Comparison of ENCODE assay signal across 17 cellular contexts in genomic region chr5:174567506-174568141, GRCh38.
A peak's percentile ranks its signal among the peaks of the same experiment; 100 is the strongest.
DNase-seq lines count a peak whose midpoint lies in the region; ATAC-seq and TF ChIP-seq lines count a peak whose summit lies in the region.
"Had no signal": no experiment of that assay in that cellular context is flagged by ENCODE, and none has a peak within 500 bp of the region (broad histone marks: within the 10 kb centered on the region; RNA-seq: fewer than 3 reads in every experiment).

No MANE protein-coding gene starts in this region.

- H3K27ac ChIP-seq in IMR-90 (ENCODE audit: insufficient read depth, low read length) (no peak overlapping the region), RWPE2 (ENCODE audit: poor library complexity, severe bottlenecking) (peak overlapping the region; percentile 50), coronary artery (no peak overlapping the region), foreskin keratinocyte (peak overlapping the region; percentile 13), stomach (no peak overlapping the region)
- H3K27ac ChIP-seq: A549 had no signal

- intact Hi-C loops in IMR-90 (cut with micrococcal nuclease), result no loop called here
- intact Hi-C loops in natural killer cell (cut with micrococcal nuclease), result no loop called here
- intact Hi-C loops in stomach (cut with DNase I; ENCODE audit: low total_unique reads), result no loop called here

- H3K79me1 ChIP-seq in IMR-90 (ENCODE audit: low read depth in 1 of 2, low read length in 2 of 2), result no peaks in the 10 kb centered on the region

- H3K36me3 Mint-ChIP-seq in natural killer cell, result no peaks in the 10 kb centered on the region
- H3K36me3 Mint-ChIP-seq: CD14-positive monocyte; CD8-positive, alpha-beta T cell; IgD-negative memory B cell had no signal

- H2BK20ac ChIP-seq in IMR-90 (ENCODE audit: low read depth, low read length), result peak overlapping the region; percentile 8; the same call in 1 of the 2 replicates

- TF ChIP-seq RAD21 in IMR-90 (IDR thresholded peaks at IDR 0.05; ENCODE audit: low read length), result no peak

- H4K20me1 ChIP-seq in IMR-90 (ENCODE audit: insufficient read depth, low read length), result no peaks in the 10 kb centered on the region

- H3K4me2 ChIP-seq in IMR-90 (ENCODE audit: low read depth, low read length), result no peak overlapping the region
- H3K4me2 ChIP-seq: A549 had no signal

- no peak overlapping the region for H3K4me3 ChIP-seq in IMR-90 (ENCODE audit: insufficient read depth, low read depth, low read length)
- H3K4me3 ChIP-seq in RWPE2 (ENCODE audit: severe bottlenecking), result no peak overlapping the region
- no peak overlapping the region for H3K4me3 ChIP-seq in coronary artery
- no peak overlapping the region for H3K4me3 ChIP-seq in stomach
- H3K4me3 ChIP-seq: A549, HAP-1 had no signal

- H2AK5ac ChIP-seq in IMR-90 (ENCODE audit: low read depth, low read length), result no peak overlapping the region

- H3K4ac ChIP-seq in IMR-90 (ENCODE audit: low read depth, low read length), result no peak overlapping the region

- TF ChIP-seq EP300 in stomach (IDR thresholded peaks at IDR 0.05), result no peak

- no peaks in the 10 kb centered on the region for H3K36me3 ChIP-seq in IMR-90 (ENCODE audit: control insufficient read depth, insufficient read depth, low read length)
- H3K36me3 ChIP-seq in RWPE2 (ENCODE audit: low read depth), result no peaks in the 10 kb centered on the region
- no peaks in the 10 kb centered on the region for H3K36me3 ChIP-seq in stomach
- H3K36me3 ChIP-seq: HAP-1 had no signal

- 80% methylated on average over 1 of the region's 7 CpGs; no CpG with 5 or more reads in 1 of the 2 experiments for WGBS in IMR-90 (ENCODE audit: extremely low coverage in 2 of 2, insufficient read length in 1 of 2), 2 experiments
- 81 to 90% (median 84%) methylated on average over 7 of the region's 7 CpGs for WGBS in stomach, 5 donors

- H4K5ac ChIP-seq in IMR-90 (ENCODE audit: low read depth, low read length), result no peak overlapping the region

- no TSS peak for BruUV-seq in IMR-90 (replicated peaks; lab: Mats Ljungman, UMichigan)

- no peak overlapping the region for H3K9ac ChIP-seq in IMR-90 (ENCODE audit: low read depth, low read length)

- CTCF ChIA-PET in IMR-90 (lab: Yijun Ruan, JAX), result interaction anchor here (0.6 kb wide), 1 partner anchor 825 kb away, joined by 4 read pairs; no protein-coding TSS in a partner anchor

- H3K27me3 ChIP-seq in IMR-90 (ENCODE audit: control insufficient read depth, insufficient read depth, low read length) (no peaks in the 10 kb centered on the region), RWPE2 (ENCODE audit: insufficient read depth, poor library complexity, severe bottlenecking) (no peaks in the 10 kb centered on the region), foreskin keratinocyte (no peaks in the 10 kb centered on the region), stomach (no peaks in the 10 kb centered on the region)

- no peak overlapping the region for H3K14ac ChIP-seq in IMR-90 (replicated peaks; ENCODE audit: low read depth, low read length)

- DNase-seq in IMR-90, result no peak
- DNase-seq in RWPE2 (ENCODE audit: low spot score), result peak; percentile 85
- DNase-seq in coronary artery (ENCODE audit: low spot score), result peak; percentile 14
- peak; percentile 95 to 98 for DNase-seq in foreskin keratinocyte
- DNase-seq in natural killer cell, result no peak
- DNase-seq in stomach, result no peak
- DNase-seq in HUDEP-2 (lab: John Stamatoyannopoulos, UW; ENCODE audit: unreplicated experiment in 76 of 76), result no peak
- no peak for DNase-seq in KBM-7
- DNase-seq: CD8-positive, alpha-beta T cell; COR-L47; DMS153; DMS79 treated with DMSO at 0.1 percent for 48 hours; EL had no signal

- H3K9me3 ChIP-seq in IMR-90 (ENCODE audit: control insufficient read depth, insufficient read depth, low read length) (no peaks in the 10 kb centered on the region), RWPE2 (ENCODE audit: severe bottlenecking) (no peaks in the 10 kb centered on the region), stomach (no peaks in the 10 kb centered on the region)
- H3K9me3 ChIP-seq: A549, HAP-1 had no signal

- no peak overlapping the region for H2AK9ac ChIP-seq in IMR-90 (replicated peaks; ENCODE audit: low read depth, low read length, poor library complexity)

- no peak overlapping the region for H2BK15ac ChIP-seq in IMR-90 (ENCODE audit: low read depth, low read length)

- POLR2A ChIA-PET in IMR-90 (lab: Charles Lee; ENCODE audit: unreplicated experiment), result no interaction called here

- dilution Hi-C loops in IMR-90 (cut with HindIII; ENCODE audit: low sequenced_read_pairs, unreplicated experiment), result no loop called here

- H3K4me1 ChIP-seq in IMR-90 (ENCODE audit: control insufficient read depth, insufficient read depth, low read length), result peaks cover 10% of the 10 kb centered on the region
- peaks cover 19% of the 10 kb centered on the region for H3K4me1 ChIP-seq in RWPE2 (ENCODE audit: insufficient read depth, poor library complexity, severe bottlenecking)
- H3K4me1 ChIP-seq in foreskin keratinocyte, result peaks cover 25% of the 10 kb centered on the region
- H3K4me1 ChIP-seq in stomach, result peaks cover 0 to 10% (median 6%) of the 10 kb centered on the region in 4 donors
- H3K4me1 ChIP-seq: HAP-1 had no signal

- H2AFZ ChIP-seq in IMR-90 (replicated peaks; ENCODE audit: low read length, poor library complexity), result no peak overlapping the region

- H4K8ac ChIP-seq in IMR-90 (ENCODE audit: low read depth in 2 of 2, low read length in 2 of 2), result no peak overlapping the region

- no peak overlapping the region for H3K18ac ChIP-seq in IMR-90 (ENCODE audit: low read depth, low read length)

- H3K27ac Mint-ChIP-seq in natural killer cell, result no peak overlapping the region
- H3K27ac Mint-ChIP-seq: CD14-positive monocyte; CD8-positive, alpha-beta T cell; IgD-negative memory B cell had no signal

- H2BK120ac ChIP-seq in IMR-90 (ENCODE audit: low read depth, low read length), result no peak overlapping the region

- peaks cover 0 to 3% of the 10 kb centered on the region in 2 donors for H3K9me3 Mint-ChIP-seq in natural killer cell
- H3K9me3 Mint-ChIP-seq: CD14-positive monocyte had no signal

- TF ChIP-seq CTCF in IMR-90 (conservative IDR thresholded peaks at IDR 0.05; ENCODE audit: low read depth, low read length), result no peak
- no peak for TF ChIP-seq CTCF in RWPE2 (IDR thresholded peaks at IDR 0.05; ENCODE audit: poor library complexity, severe bottlenecking)
- TF ChIP-seq CTCF in coronary artery (IDR thresholded peaks at IDR 0.05), result no peak
- TF ChIP-seq CTCF in foreskin keratinocyte (conservative IDR thresholded peaks at IDR 0.05), result no peak
- no peak for TF ChIP-seq CTCF in natural killer cell (IDR thresholded peaks at IDR 0.05)
- no peak for TF ChIP-seq CTCF in stomach (IDR thresholded peaks at IDR 0.05)

- peak overlapping the region; percentile 34 for H4K91ac ChIP-seq in IMR-90 (ENCODE audit: insufficient read depth, low read depth, low read length)

- no peak overlapping the region for H3K23ac ChIP-seq in IMR-90 (ENCODE audit: low read depth, low read length)

- peaks cover 2% of the 10 kb centered on the region for H3K9me1 ChIP-seq in IMR-90 (ENCODE audit: insufficient read depth, low read length)

- H3K56ac ChIP-seq in IMR-90 (ENCODE audit: extremely low read depth, insufficient read depth, low read length), result no peak overlapping the region

- H3K4me3 Mint-ChIP-seq in natural killer cell, result no peak overlapping the region
- H3K4me3 Mint-ChIP-seq: CD14-positive monocyte; CD8-positive, alpha-beta T cell; IgD-negative memory B cell had no signal

- no peak overlapping the region for H2BK5ac ChIP-seq in IMR-90 (ENCODE audit: low read depth, low read length, poor library complexity, severe bottlenecking)

- no peaks in the 10 kb centered on the region for H3K27me3 Mint-ChIP-seq in natural killer cell (ENCODE audit: low read depth in 2 of 2)
- H3K27me3 Mint-ChIP-seq: IgD-negative memory B cell had no signal

- TF ChIP-seq POLR2A in IMR-90 (IDR thresholded peaks at IDR 0.05; ENCODE audit: low read depth, low read length) (no peak), stomach (IDR thresholded peaks at IDR 0.05) (no peak)

- no peaks in the 10 kb centered on the region for H3K4me1 Mint-ChIP-seq in natural killer cell
- H3K4me1 Mint-ChIP-seq: CD14-positive monocyte had no signal

- no peak for ATAC-seq in IMR-90 (ENCODE audit: low read depth)
- ATAC-seq in RWPE2 (ENCODE audit: low read depth), result peak; percentile 83
- peak; percentile 86 for ATAC-seq in foreskin keratinocyte
- ATAC-seq in natural killer cell, result no peak
- ATAC-seq: A549; CD8-positive, alpha-beta T cell had no signal

- in situ Hi-C loops in IMR-90 (cut with MboI; ENCODE audit: low sequenced_read_pairs), result no loop called here
- in situ Hi-C loops in KBM-7 (cut with MboI; ENCODE audit: low pct_unique_long_range_greater_than_20kb, low sequenced_read_pairs), result no loop called here

TF ChIP-seq in IMR-90, 13 proteins besides CTCF, POLR2A, EP300 and RAD21 (continues in another document):
- TF ChIP-seq, protein P1, sequence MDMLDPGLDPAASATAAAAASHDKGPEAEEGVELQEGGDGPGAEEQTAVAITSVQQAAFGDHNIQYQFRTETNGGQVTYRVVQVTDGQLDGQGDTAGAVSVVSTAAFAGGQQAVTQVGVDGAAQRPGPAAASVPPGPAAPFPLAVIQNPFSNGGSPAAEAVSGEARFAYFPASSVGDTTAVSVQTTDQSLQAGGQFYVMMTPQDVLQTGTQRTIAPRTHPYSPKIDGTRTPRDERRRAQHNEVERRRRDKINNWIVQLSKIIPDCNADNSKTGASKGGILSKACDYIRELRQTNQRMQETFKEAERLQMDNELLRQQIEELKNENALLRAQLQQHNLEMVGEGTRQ (IDR thresholded peaks at IDR 0.05; ENCODE audit: low read depth, low read length), result no peak
- TF ChIP-seq SMC3 (IDR thresholded peaks at IDR 0.05; ENCODE audit: low read depth, low read length) (no peak), MAZ (IDR thresholded peaks at IDR 0.05; ENCODE audit: borderline replicate concordance, low read depth, low read length) (no peak), MXI1 (IDR thresholded peaks at IDR 0.05; ENCODE audit: borderline replicate concordance, low read depth, low read length) (no peak), RFX5 (IDR thresholded peaks at IDR 0.05; ENCODE audit: low read depth, low read length) (no peak), NFE2L2 (IDR thresholded peaks at IDR 0.05; ENCODE audit: low read depth, low read length) (no peak), CEBPB (IDR thresholded peaks at IDR 0.05; ENCODE audit: low read depth, low read length) (no peak), CHD1 (IDR thresholded peaks at IDR 0.05; ENCODE audit: low read depth, low read length) (no peak), FOS (IDR thresholded peaks at IDR 0.05; ENCODE audit: low read depth, low read length) (no peak), RCOR1 (IDR thresholded peaks at IDR 0.05; ENCODE audit: insufficient replicate concordance, low read length) (no peak), BHLHE40 (IDR thresholded peaks at IDR 0.05; ENCODE audit: low read depth, low read length) (no peak)

Comparison
In these comparisons a context has a peak if more than half of its experiments do, and no peak if none do; other contexts are left out.
1. ATAC-seq: peak in RWPE2 (single experiment) and foreskin keratinocyte (single experiment); none in IMR-90 (single experiment) and natural killer cell (0 of 3).
2. DNase-seq: peak in RWPE2 (single experiment), coronary artery (single experiment) and foreskin keratinocyte (2 of 2); none in IMR-90 (single experiment), natural killer cell (single experiment), stomach (single experiment), HUDEP-2 (0 of 76) and KBM-7 (single experiment).
3. H3K27ac ChIP-seq: peak in RWPE2 (single experiment) and foreskin keratinocyte (single experiment); none in IMR-90 (single experiment), coronary artery (0 of 2) and stomach (0 of 5).